8 cellular contexts compared by ENCODE assay signal in the genomic region with DNA sequence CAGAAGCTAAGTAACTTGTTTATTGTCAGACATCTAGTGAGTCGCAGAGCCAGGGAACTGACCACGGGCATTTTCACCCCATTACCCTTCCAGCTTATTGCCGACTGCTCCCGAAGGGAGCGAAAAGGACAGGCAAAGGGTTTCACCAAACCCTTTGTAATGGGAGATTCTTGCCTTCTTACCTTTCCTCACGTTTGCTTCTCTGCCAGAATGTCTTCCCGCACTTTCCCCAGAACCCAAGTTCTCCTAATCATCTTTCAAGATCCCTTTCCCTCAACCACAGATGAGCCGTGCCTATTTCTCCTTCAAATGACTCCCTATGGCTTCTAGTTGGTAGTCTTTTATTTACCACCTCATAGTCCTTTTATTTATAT. TPM values are rescaled to one million over a fixed set of nuclear protein-coding genes. Genes with fewer than 3 reads are reported as not detected.
A peak's percentile ranks its signal among the peaks of the same experiment; 100 is the strongest.
DNase-seq lines count a peak whose midpoint lies in the region; ATAC-seq and TF ChIP-seq lines count a peak whose summit lies in the region.

No MANE protein-coding gene starts in this region.

- peak overlapping the region; percentile 100 for H3K4me3 ChIP-seq in CD4-positive, CD25-positive, alpha-beta regulatory T cell (ENCODE audit: low read depth, low read length)
- peak overlapping the region; percentile 99 for H3K4me3 ChIP-seq in mucosa of stomach (ENCODE audit: low read length)

- no peak for DNase-seq in CD4-positive, CD25-positive, alpha-beta regulatory T cell
- DNase-seq in LoVo (ENCODE audit: low spot score): peak; percentile 7
- DNase-seq in chondrocyte (ENCODE audit: low spot score): no peak
- no peak for DNase-seq in effector CD8-positive, alpha-beta T cell (lab: John Stamatoyannopoulos, UW)
- DNase-seq in NAMALWA (ENCODE audit: low spot score): no peak

- no peaks in the 10 kb centered on the region for H3K27me3 Mint-ChIP-seq in CD4-positive, CD25-positive, alpha-beta regulatory T cell
- no peaks in the 10 kb centered on the region for H3K27me3 Mint-ChIP-seq in chondrocyte (ENCODE audit: low read depth)

- peak overlapping the region; percentile 96 to 99 (median 97) for H3K4me3 Mint-ChIP-seq in CD4-positive, CD25-positive, alpha-beta regulatory T cell
- peak overlapping the region; percentile 93 for H3K4me3 Mint-ChIP-seq in chondrocyte (ENCODE audit: unreplicated experiment)

- H3K9me3 ChIP-seq in CD4-positive, CD25-positive, alpha-beta regulatory T cell (ENCODE audit: control insufficient read depth in 2 of 2, low read length in 2 of 2): no peaks in the 10 kb centered on the region
- H3K9me3 ChIP-seq in mucosa of stomach (ENCODE audit: control insufficient read depth, low read length): no peaks in the 10 kb centered on the region

- peak; percentile 7 for TF ChIP-seq CTCF in chondrocyte (IDR thresholded peaks at IDR 0.05)

- peaks cover 17% of the 10 kb centered on the region for H3K36me3 Mint-ChIP-seq in CD4-positive, CD25-positive, alpha-beta regulatory T cell
- peaks cover 10% of the 10 kb centered on the region for H3K36me3 Mint-ChIP-seq in chondrocyte (ENCODE audit: low read depth)

- H3K36me3 ChIP-seq in CD4-positive, CD25-positive, alpha-beta regulatory T cell (ENCODE audit: control insufficient read depth, insufficient read depth, low read length): peaks cover 19% of the 10 kb centered on the region
- no peaks in the 10 kb centered on the region for H3K36me3 ChIP-seq in mucosa of stomach (ENCODE audit: control insufficient read depth, insufficient read depth, low read length)

- peaks cover 35% of the 10 kb centered on the region for H3K4me1 ChIP-seq in CD4-positive, CD25-positive, alpha-beta regulatory T cell (ENCODE audit: control insufficient read depth, insufficient read depth, low read length, poor library complexity, severe bottlenecking)
- H3K4me1 ChIP-seq in mucosa of stomach (ENCODE audit: control insufficient read depth, insufficient read depth, low read length): peaks cover 11% of the 10 kb centered on the region

- H3K9me3 Mint-ChIP-seq in CD4-positive, CD25-positive, alpha-beta regulatory T cell: no peaks in the 10 kb centered on the region
- no peaks in the 10 kb centered on the region for H3K9me3 Mint-ChIP-seq in chondrocyte (ENCODE audit: low read depth)

- H3K27ac Mint-ChIP-seq in CD4-positive, CD25-positive, alpha-beta regulatory T cell: peak overlapping the region; percentile 98 to 99 (median 98)
- peak overlapping the region; percentile 96 for H3K27ac Mint-ChIP-seq in chondrocyte (ENCODE audit: unreplicated experiment)

- ATAC-seq in CD4-positive, CD25-positive, alpha-beta regulatory T cell (ENCODE audit: low read depth in 2 of 2): no peak
- no peak for ATAC-seq in GM19328 (IDR thresholded peaks at IDR 0.05; ENCODE audit: unreplicated experiment)
- no peak for ATAC-seq in GM19351 (IDR thresholded peaks at IDR 0.05; ENCODE audit: unreplicated experiment)

- peaks cover 42 to 77% (median 59%) of the 10 kb centered on the region in 4 donors for H3K4me1 Mint-ChIP-seq in CD4-positive, CD25-positive, alpha-beta regulatory T cell
- peaks cover 43% of the 10 kb centered on the region for H3K4me1 Mint-ChIP-seq in chondrocyte (ENCODE audit: low read depth)

- no peaks in the 10 kb centered on the region for H3K27me3 ChIP-seq in CD4-positive, CD25-positive, alpha-beta regulatory T cell (ENCODE audit: control insufficient read depth, insufficient read depth, low read length)
- H3K27me3 ChIP-seq in mucosa of stomach (ENCODE audit: control insufficient read depth, insufficient read depth, low read length): no peaks in the 10 kb centered on the region

- peak overlapping the region; percentile 97 for H3K9ac ChIP-seq in mucosa of stomach (ENCODE audit: low read length)

- peak overlapping the region; percentile 87 for H3K27ac ChIP-seq in CD4-positive, CD25-positive, alpha-beta regulatory T cell (ENCODE audit: insufficient read depth, low read length, poor library complexity, severe bottlenecking)

RNA-seq across cellular contexts. Expression of gene SRP72, which starts 0.5 kb away (rescaled TPM):
- total RNA-seq in CD4-positive, CD25-positive, alpha-beta regulatory T cell: 111 TPM
- polyA plus RNA-seq in CD4-positive, CD25-positive, alpha-beta regulatory T cell: 100 to 1,000 TPM; 116 to 196 (median 155) TPM
- 98.4 to 129 TPM (median 103 TPM) in 3 replicates for total RNA-seq in chondrocyte

RNA-seq across cellular contexts. Expression of gene PAICS, which starts 30.8 kb away (rescaled TPM):
- total RNA-seq in CD4-positive, CD25-positive, alpha-beta regulatory T cell: 21.7 TPM
- 10 to 100 TPM; 29.8 to 37.3 (median 31.0) TPM for polyA plus RNA-seq in CD4-positive, CD25-positive, alpha-beta regulatory T cell
- 53.9 to 80.7 TPM (median 55.0 TPM) in 3 replicates for total RNA-seq in chondrocyte

RNA-seq across cellular contexts. Expression of gene PPAT, which starts 31.5 kb away (rescaled TPM):
- total RNA-seq in CD4-positive, CD25-positive, alpha-beta regulatory T cell: 9.0 TPM
- 10 to 100 TPM in 3 of 4 donors, 1 to 10 TPM in 1; 6.7 to 14.0 (median 12.0) TPM for polyA plus RNA-seq in CD4-positive, CD25-positive, alpha-beta regulatory T cell
- 12.2 to 13.0 TPM (median 12.8 TPM) in 3 replicates for total RNA-seq in chondrocyte

RNA-seq across cellular contexts. Expression of gene ARL9, which starts 38.7 kb away (rescaled TPM):
- total RNA-seq in CD4-positive, CD25-positive, alpha-beta regulatory T cell: not detected
- polyA plus RNA-seq in CD4-positive, CD25-positive, alpha-beta regulatory T cell: not detected
- 0.26 to 0.57 TPM (median 0.41 TPM) in 3 replicates for total RNA-seq in chondrocyte
